Comparison of ENCODE assay signal across 18 cellular contexts in genomic region chr9:121472361-121472910, GRCh38. TPM values are rescaled to one million over a fixed set of nuclear protein-coding genes. Genes with fewer than 3 reads are reported as not detected.
"Had no signal": no experiment of that assay in that cellular context is flagged by ENCODE, and none has a peak within 500 bp of the region (broad histone marks: within the 10 kb centered on the region; RNA-seq: fewer than 3 reads in every experiment).

No MANE protein-coding gene starts in this region.

- H3K27me3 ChIP-seq: neutrophil had no signal

- H3K4me1 Mint-ChIP-seq: naive thymus-derived CD8-positive, alpha-beta T cell; stimulated activated effector memory CD8-positive, alpha-beta T cell treated with anti-CD3 and anti-CD28 coated beads, Interleukin-12 subunit alpha, Interleukin-12 subunit beta, amount 100 ng/mL, for 72 hours had no signal

- H3K4me3 Mint-ChIP-seq: dendritic cell treated with granulocyte-macrophage colony-stimulating factor and Interleukin-4, amounts not matched to agents 40 ng/mL and 50 ng/mL, for 4 days; effector memory CD8-positive, alpha-beta T cell; naive thymus-derived CD8-positive, alpha-beta T cell; stimulated activated effector memory CD8-positive, alpha-beta T cell treated with anti-CD3 and anti-CD28 coated beads, Interleukin-12 subunit alpha, Interleukin-12 subunit beta, amount 100 ng/mL, for 72 hours; stimulated activated naive CD8-positive, alpha-beta T cell treated with anti-CD3 and anti-CD28 coated beads, Interleukin-15, Interleukin-2, amounts not matched to agents 100 ng/mL and 50 ng/mL, for 24 hours had no signal

- H3K36me3 ChIP-seq: transverse colon had no signal

- H3K4me1 ChIP-seq: foreskin keratinocyte, transverse colon had no signal

- H3K79me2 ChIP-seq: hepatocyte had no signal

- H2AFZ ChIP-seq: hepatocyte had no signal

- ATAC-seq: effector memory CD8-positive, alpha-beta T cell; foreskin keratinocyte; mucosa of descending colon; naive thymus-derived CD8-positive, alpha-beta T cell; stimulated activated effector memory CD8-positive, alpha-beta T cell treated with anti-CD3 and anti-CD28 coated beads, Interleukin-12 subunit alpha, Interleukin-12 subunit beta, amount 100 ng/mL, for 72 hours had no signal

- H3K9me3 Mint-ChIP-seq: dendritic cell treated with granulocyte-macrophage colony-stimulating factor and Interleukin-4, amounts not matched to agents 40 ng/mL and 50 ng/mL, for 4 days; effector memory CD8-positive, alpha-beta T cell; naive thymus-derived CD8-positive, alpha-beta T cell; stimulated activated effector memory CD8-positive, alpha-beta T cell treated with anti-CD3 and anti-CD28 coated beads, Interleukin-12 subunit alpha, Interleukin-12 subunit beta, amount 100 ng/mL, for 72 hours; stimulated activated naive CD8-positive, alpha-beta T cell treated with anti-CD3 and anti-CD28 coated beads, Interleukin-15, Interleukin-2, amounts not matched to agents 100 ng/mL and 50 ng/mL, for 24 hours had no signal

- H3K27ac ChIP-seq: foreskin keratinocyte, hepatocyte, neutrophil, transverse colon had no signal

- H3K9me3 ChIP-seq: mucosa of descending colon, neutrophil, transverse colon had no signal

- H3K27me3 Mint-ChIP-seq: dendritic cell treated with granulocyte-macrophage colony-stimulating factor and Interleukin-4, amounts not matched to agents 40 ng/mL and 50 ng/mL, for 4 days had no signal

- DNase-seq: effector memory CD8-positive, alpha-beta T cell; foreskin keratinocyte; head of caudate nucleus; mammary epithelial cell; mucosa of descending colon; naive thymus-derived CD8-positive, alpha-beta T cell; stimulated activated CD4-positive, alpha-beta T cell treated with anti-CD3 and anti-CD28 coated beads, Interleukin-2, amount 100 ng/mL, for 48 hours; stimulated activated CD8-positive, alpha-beta memory T cell treated with anti-CD3 and anti-CD28 coated beads, Interleukin-4, amount 100 ng/mL, for 48 hours; transverse colon had no signal

- H3K4me2 ChIP-seq: hepatocyte, smooth muscle cell had no signal

- H3K36me3 Mint-ChIP-seq: naive thymus-derived CD8-positive, alpha-beta T cell; stimulated activated effector memory CD8-positive, alpha-beta T cell treated with anti-CD3 and anti-CD28 coated beads, Interleukin-12 subunit alpha, Interleukin-12 subunit beta, amount 100 ng/mL, for 72 hours had no signal

- H3K27ac Mint-ChIP-seq: dendritic cell treated with granulocyte-macrophage colony-stimulating factor and Interleukin-4, amounts not matched to agents 40 ng/mL and 50 ng/mL, for 4 days; effector memory CD8-positive, alpha-beta T cell; naive thymus-derived CD8-positive, alpha-beta T cell; stimulated activated effector memory CD8-positive, alpha-beta T cell treated with anti-CD3 and anti-CD28 coated beads, Interleukin-12 subunit alpha, Interleukin-12 subunit beta, amount 100 ng/mL, for 72 hours; stimulated activated naive CD8-positive, alpha-beta T cell treated with anti-CD3 and anti-CD28 coated beads, Interleukin-15, Interleukin-2, amounts not matched to agents 100 ng/mL and 50 ng/mL, for 24 hours had no signal

- H3K4me3 ChIP-seq: hepatocyte, mucosa of descending colon, smooth muscle cell, transverse colon had no signal

RNA-seq across cellular contexts. Expression of gene GGTA1, which starts 27.2 kb away (rescaled TPM):
- total RNA-seq: epithelial cell of proximal tubule; foreskin keratinocyte; kidney epithelial cell; mammary epithelial cell; naive thymus-derived CD8-positive, alpha-beta T cell had no signal
- polyA plus RNA-seq: foreskin keratinocyte, mammary epithelial cell, neural cell had no signal
